10 cellular contexts compared by ENCODE assay signal in the genomic region with DNA sequence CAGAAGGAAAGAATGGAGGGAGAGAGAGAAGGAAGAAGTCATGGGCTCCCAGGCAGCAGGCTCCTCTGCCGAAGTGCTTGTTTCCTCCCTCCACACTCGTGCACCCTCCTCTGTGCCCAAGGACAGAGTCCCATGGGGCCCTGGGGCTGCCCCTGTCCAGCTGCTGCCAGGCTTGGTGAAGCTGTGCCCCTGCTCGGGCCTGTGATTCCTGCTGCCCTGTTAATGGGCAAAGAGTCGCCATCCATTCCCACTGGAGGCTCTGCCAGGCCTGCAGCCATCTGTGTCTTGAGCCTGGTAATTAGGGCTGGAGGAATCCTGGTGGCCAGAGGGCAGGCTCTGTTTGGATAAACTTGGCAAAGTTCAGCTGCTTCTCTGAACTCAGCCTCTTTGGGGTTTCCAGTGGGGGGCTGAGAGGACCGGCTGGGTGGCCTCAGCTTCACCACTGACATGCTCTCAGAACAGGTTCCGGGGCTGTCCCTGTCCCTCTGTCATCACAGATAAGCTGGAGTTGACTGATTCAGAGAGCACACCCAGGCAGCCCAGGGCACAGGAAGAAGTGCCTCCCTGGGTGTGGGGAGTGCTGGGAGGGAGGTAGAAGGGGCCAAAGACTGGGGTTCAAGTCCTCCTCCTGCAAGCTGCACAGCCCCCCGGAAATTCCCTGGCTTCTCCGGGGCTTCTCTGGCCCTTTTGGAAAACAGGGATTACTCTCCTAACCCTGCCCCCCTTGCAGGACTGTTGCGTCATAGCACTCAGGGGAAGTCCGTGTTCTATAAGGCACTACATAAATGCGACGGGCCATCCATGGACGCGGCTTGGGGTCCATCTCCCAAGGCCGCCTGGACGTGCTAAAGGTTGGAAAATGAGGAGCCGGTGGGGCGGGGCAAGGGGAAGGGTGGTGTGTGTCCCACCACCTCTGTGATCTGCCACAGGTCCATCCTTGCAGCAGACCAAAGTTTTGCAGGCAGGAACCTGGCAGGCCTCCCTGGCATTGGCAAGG.
DNase-seq lines count a peak whose midpoint lies in the region; ATAC-seq, FAIRE-seq and TF ChIP-seq lines count a peak whose summit lies in the region.
"Had no signal": no experiment of that assay in that cellular context is flagged by ENCODE, and none has a peak within 500 bp of the region (broad histone marks: within the 10 kb centered on the region; RNA-seq: fewer than 3 reads in every experiment).

No MANE protein-coding gene starts in this region.

- H3K27me3 ChIP-seq in Panc1 (ENCODE audit: control insufficient read depth, insufficient read depth, low read length) (peaks cover 8% of the 10 kb centered on the region), upper lobe of right lung (peaks cover 3% of the 10 kb centered on the region)

- POLR2A ChIA-PET in Panc1 (lab: Charles Lee): no interaction called here

- CTCF ChIA-PET in Panc1 (lab: Charles Lee): interaction anchor here (0.6 kb wide), 1 partner anchor 466 kb away, joined by 6 read pairs; no protein-coding TSS in a partner anchor

- FAIRE-seq in urothelium cell line (lab: Jason Lieb, UNC): no peak
- FAIRE-seq: H54 had no signal

- peak; percentile 19 for DNase-seq in GM12864 (ENCODE audit: low read depth)
- no peak for DNase-seq in Panc1 (ENCODE audit: low read depth, low spot score)
- no peak for DNase-seq in caudate nucleus (lab: John Stamatoyannopoulos, UW)
- no peak for DNase-seq in upper lobe of right lung
- no peak for DNase-seq in urothelium cell line (ENCODE audit: low spot score)
- no peak for DNase-seq in activated effector memory CD4-positive, alpha-beta T cell treated with anti-CD3 and anti-CD28 coated beads, Interleukin-2, amount 50 U/mL, for 16 hours
- DNase-seq: esophagus squamous epithelium had no signal

- BruUV-seq in Panc1 (replicated peaks; lab: Mats Ljungman, UMichigan): no TSS peak

- no peak overlapping the region for H3K27ac ChIP-seq in Panc1 (ENCODE audit: low read length)
- H3K27ac ChIP-seq in caudate nucleus (ENCODE audit: low read depth, low read length): no peak overlapping the region
- no peak overlapping the region for H3K27ac ChIP-seq in upper lobe of right lung
- H3K27ac ChIP-seq: esophagus squamous epithelium had no signal

- H3K9me3 ChIP-seq in Panc1 (ENCODE audit: control insufficient read depth, insufficient read depth, low read depth, low read length) (no peaks in the 10 kb centered on the region), upper lobe of right lung (no peaks in the 10 kb centered on the region)
- H3K9me3 ChIP-seq: esophagus squamous epithelium had no signal

- in situ Hi-C loops in Panc1 (cut with HindIII; ENCODE audit: low pct_unique_long_range_greater_than_20kb, low sequenced_read_pairs): no loop called here

- ATAC-seq in GM18873 (IDR thresholded peaks at IDR 0.05; ENCODE audit: low FRiP score, unreplicated experiment): peak; percentile 59
- peak; percentile 76 for ATAC-seq in HG02798 (IDR thresholded peaks at IDR 0.05; ENCODE audit: poor library complexity, unreplicated experiment)
- ATAC-seq in Panc1: peak; percentile 29; the same call in 1 of the 2 replicates
- no peak for ATAC-seq in upper lobe of right lung

- intact Hi-C loops in Panc1 (cut with micrococcal nuclease; ENCODE audit: unreplicated experiment) (loop anchor here (10.0 kb wide), 2 partner anchors 196 to 516 kb away; no protein-coding TSS in a partner anchor), upper lobe of right lung (cut with DNase I) (no loop called here)

- no peak for TF ChIP-seq CTCF in GM12864 (IDR thresholded peaks at IDR 0.05; ENCODE audit: low read depth, low read length, missing control alignments)
- no peak for TF ChIP-seq CTCF in Panc1 (IDR thresholded peaks at IDR 0.05)
- TF ChIP-seq CTCF in upper lobe of right lung (IDR thresholded peaks at IDR 0.05): no peak

- H3K4me3 ChIP-seq in GM12864 (ENCODE audit: low read depth, low read length): no peak overlapping the region
- H3K4me3 ChIP-seq in Panc1 (ENCODE audit: low read depth in 2 of 2, low read length in 2 of 2): no peak overlapping the region
- no peak overlapping the region for H3K4me3 ChIP-seq in upper lobe of right lung
- H3K4me3 ChIP-seq: esophagus squamous epithelium had no signal

- H3K4me1 ChIP-seq in Panc1 (ENCODE audit: control insufficient read depth, insufficient read depth, low read length) (peaks cover 4% of the 10 kb centered on the region; the same call in 1 of the 2 replicates), upper lobe of right lung (no peaks in the 10 kb centered on the region)
- H3K4me1 ChIP-seq: esophagus squamous epithelium had no signal

- H3K36me3 ChIP-seq in Panc1 (ENCODE audit: control insufficient read depth, insufficient read depth, low read length) (no peaks in the 10 kb centered on the region), upper lobe of right lung (no peaks in the 10 kb centered on the region)
- H3K36me3 ChIP-seq: esophagus squamous epithelium had no signal
